In the genomic region with DNA sequence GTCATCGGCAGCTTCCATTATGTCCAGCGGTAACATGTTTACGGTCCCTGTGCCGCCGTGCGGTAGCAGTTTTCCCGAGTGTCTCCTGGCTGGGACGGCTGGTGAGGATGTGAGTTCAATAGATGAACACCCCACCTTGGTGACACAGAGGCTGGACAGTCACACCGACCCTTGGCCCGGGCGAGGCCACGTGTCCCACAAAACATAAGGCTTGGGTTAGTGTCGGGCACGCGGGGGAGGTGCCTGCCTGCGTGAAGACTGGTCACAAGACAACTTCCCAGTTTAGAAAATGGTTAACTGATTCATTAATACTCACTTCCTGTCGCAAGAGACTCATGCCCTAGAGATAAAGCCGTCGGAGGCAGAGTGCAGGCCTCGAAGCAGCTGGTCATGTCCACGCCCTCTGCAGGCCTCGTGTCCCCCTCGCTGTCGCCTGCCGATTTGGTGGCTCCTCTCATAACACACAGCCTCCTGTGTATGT, we compare ENCODE assay signal across 1 cellular context.
TF ChIP-seq lines count a peak whose summit lies in the region.

No MANE protein-coding gene starts in this region.

TF ChIP-seq in WTC11, 78 proteins besides CTCF, POLR2A, EP300 and RAD21 (continued from another document):
- TF ChIP-seq ESRRA (CRISPR knock-in tag; IDR thresholded peaks at IDR 0.05; ENCODE audit: borderline replicate concordance), result no peak
